In genomic region chr13:39038569-39038898, GRCh38 we compare ENCODE assay signal across 8 cellular contexts. TPM values are rescaled to one million over a fixed set of nuclear protein-coding genes. Genes with fewer than 3 reads are reported as not detected.
DNase-seq lines count a peak whose midpoint lies in the region; ATAC-seq, FAIRE-seq and TF ChIP-seq lines count a peak whose summit lies in the region.

No MANE protein-coding gene starts in this region.

- ATAC-seq in GM23338, result peak; percentile 65

- peaks cover 48% of the 10 kb centered on the region for H3K79me2 ChIP-seq in GM23338 (replicated peaks; ENCODE audit: insufficient read depth)

- peak overlapping the region; percentile 98 for H3K27ac Mint-ChIP-seq in GM23338

- peak overlapping the region; percentile 2 for H2AFZ ChIP-seq in GM23338

- H3K4me1 Mint-ChIP-seq in GM23338, result peaks cover 23% of the 10 kb centered on the region

- peaks cover 11% of the 10 kb centered on the region for H3K36me3 Mint-ChIP-seq in GM23338 (ENCODE audit: low read depth)

- peak overlapping the region; percentile 93 for H3K4me3 Mint-ChIP-seq in GM23338

- no peak for DNase-seq in GM12891 (ENCODE audit: insufficient read length, low spot score)
- DNase-seq in GM23338 (ENCODE audit: low spot score), result no peak
- peak; percentile 40 for DNase-seq in M059J (ENCODE audit: low read depth)
- DNase-seq in activated T-cell treated with anti-CD3 and anti-CD28 coated beads for 48 hours (ENCODE audit: low read depth), result peak; percentile 63
- DNase-seq in fibroblast of peridontal ligament (ENCODE audit: extremely low read depth), result peak; percentile 23
- DNase-seq in posterior vena cava (ENCODE audit: low spot score), result peak; percentile 79
- DNase-seq in NCI-H187 treated with DMSO at 0.1 percent for 48 hours (lab: John Stamatoyannopoulos, UW), result no peak
- DNase-seq in hippocampal formation (lab: John Stamatoyannopoulos, UW), result no peak

- TF ChIP-seq POLR2A in GM12891 (IDR thresholded peaks at IDR 0.05; ENCODE audit: low read depth, low read length), result no peak; the same call in 1 of the 2 replicates

- peak overlapping the region; percentile 76 for H3K4me2 ChIP-seq in GM23338

- H3K27ac ChIP-seq in GM23338 (ENCODE audit: low read depth), result no peak overlapping the region

- intact Hi-C loops in posterior vena cava (cut with DNase I), result no loop called here

- no peak for FAIRE-seq in GM12891 (lab: Jason Lieb, UNC)

- H4K20me1 ChIP-seq in GM23338 (replicated peaks; ENCODE audit: insufficient read depth), result peaks cover 16% of the 10 kb centered on the region; the same call in 1 of the 2 replicates

- H3F3A ChIP-seq in GM23338 (replicated peaks; ENCODE audit: low read depth), result no peaks in the 10 kb centered on the region

- H3K27me3 Mint-ChIP-seq in GM23338 (ENCODE audit: insufficient read depth, low read depth, poor library complexity), result no peaks in the 10 kb centered on the region

- no peaks in the 10 kb centered on the region for H3K9me2 ChIP-seq in GM23338 (ENCODE audit: insufficient read depth)

- no peaks in the 10 kb centered on the region for H3K9me3 Mint-ChIP-seq in GM23338

- no peaks in the 10 kb centered on the region for H3K36me3 ChIP-seq in GM23338 (ENCODE audit: insufficient read depth)

- no peak for TF ChIP-seq CTCF in GM23338 (conservative IDR thresholded peaks at IDR 0.05; ENCODE audit: low read depth in 2 of 2)

- H3K4me1 ChIP-seq in GM23338 (ENCODE audit: insufficient read depth), result peaks cover 19% of the 10 kb centered on the region

- H3K4me3 ChIP-seq in GM23338, result peak overlapping the region; percentile 86

- no peaks in the 10 kb centered on the region for H3K27me3 ChIP-seq in GM23338 (ENCODE audit: insufficient read depth)

TF ChIP-seq in GM12891, 5 proteins besides CTCF, POLR2A, EP300 and RAD21:
- TF ChIP-seq POLR2AphosphoS5 (IDR thresholded peaks at IDR 0.05; ENCODE audit: low read depth, low read length), result no peak; the same call in 1 of the 2 replicates
- TF ChIP-seq POU2F2 (IDR thresholded peaks at IDR 0.05; ENCODE audit: low read depth, low read length), result no peak; the same call in 1 of the 2 replicates
- no peak for TF ChIP-seq PAX5 (IDR thresholded peaks at IDR 0.05; ENCODE audit: insufficient read depth, low read length, severe bottlenecking)
- peak; percentile 16; the same call in 1 of the 2 replicates for TF ChIP-seq TAF1 (IDR thresholded peaks at IDR 0.05; ENCODE audit: low read depth, low read length)
- no peak for TF ChIP-seq SPI1 (IDR thresholded peaks at IDR 0.05; ENCODE audit: low read depth, low read length)

TF ChIP-seq in GM23338, 12 proteins besides CTCF, POLR2A, EP300 and RAD21 (continues in another document):
- TF ChIP-seq CREB1 (CRISPR knock-in tag; IDR thresholded peaks at IDR 0.05; ENCODE audit: low read depth) (no peak), ETS1 (IDR thresholded peaks at IDR 0.05) (no peak), STAT1 (IDR thresholded peaks at IDR 0.05; ENCODE audit: unreplicated experiment) (no peak), REST (IDR thresholded peaks at IDR 0.05; ENCODE audit: unreplicated experiment) (no peak), JUNB (IDR thresholded peaks at IDR 0.05; ENCODE audit: unreplicated experiment) (no peak), ZNF114 (CRISPR knock-in tag; IDR thresholded peaks at IDR 0.05) (no peak), POLR2AphosphoS5 (IDR thresholded peaks at IDR 0.05; ENCODE audit: low read depth) (no peak), EZH2 (IDR thresholded peaks at IDR 0.05; ENCODE audit: low read depth, unreplicated experiment) (no peak)

RNA-seq across cellular contexts. Expression of gene NHLRC3, which starts 0.3 kb away (rescaled TPM):
- polyA plus RNA-seq in GM12891 (2012; ENCODE audit: low read depth, missing spikeins), result 8.9 TPM
- total RNA-seq in GM23338 (2014; rRNA removed; shearing (Covaris generic)), result 14.6 and 15.6 TPM in 2 replicates
- 11.0 and 11.8 TPM in 2 replicates for polyA plus RNA-seq in GM23338 (2016; fragmentation: Nextera tagmentation; extraction: Ambion mirVana)
- 7.6 and 11.2 TPM in 2 replicates for total RNA-seq in M059J (2014; rRNA removed; shearing (Covaris generic))
- total RNA-seq in posterior vena cava, result 10 to 100 TPM; 15.0 to 22.9 TPM

RNA-seq across cellular contexts. Expression of gene PROSER1, which starts 0.6 kb away (rescaled TPM):
- polyA plus RNA-seq in GM12891 (2012; ENCODE audit: low read depth, missing spikeins), result 15.5 TPM
- 116 and 141 TPM in 2 replicates for total RNA-seq in GM23338 (2014; rRNA removed; shearing (Covaris generic))
- polyA plus RNA-seq in GM23338 (2016; fragmentation: Nextera tagmentation; extraction: Ambion mirVana), result 58.8 and 64.9 TPM in 2 replicates
- 11.0 and 14.0 TPM in 2 replicates for total RNA-seq in M059J (2014; rRNA removed; shearing (Covaris generic))
- total RNA-seq in posterior vena cava, result 10 to 100 TPM; 14.8 to 19.8 TPM

RNA-seq across cellular contexts. Expression of gene STOML3, which starts 47.9 kb away (rescaled TPM):
- polyA plus RNA-seq in GM12891 (2012; ENCODE audit: low read depth, missing spikeins), result not detected
- total RNA-seq in GM23338 (2014; rRNA removed; shearing (Covaris generic)), result 0.16 TPM in 1 of 2 replicates, not detected in the other
- polyA plus RNA-seq in GM23338 (2016; fragmentation: Nextera tagmentation; extraction: Ambion mirVana), result not detected in 2 replicates
- total RNA-seq in M059J (2014; rRNA removed; shearing (Covaris generic)), result not detected in 2 replicates
- not detected for total RNA-seq in posterior vena cava

Comparison
In these comparisons a context has a peak if more than half of its experiments do, and no peak if none do; other contexts are left out.
1. DNase-seq: peak in M059J (single experiment), activated T-cell treated with anti-CD3 and anti-CD28 coated beads for 48 hours (single experiment), fibroblast of peridontal ligament (single experiment) and posterior vena cava (single experiment); none in GM12891 (single experiment), GM23338 (single experiment), NCI-H187 treated with DMSO at 0.1 percent for 48 hours (single experiment) and hippocampal formation (0 of 2).